1 cellular context compared by ENCODE assay signal in the genomic region with DNA sequence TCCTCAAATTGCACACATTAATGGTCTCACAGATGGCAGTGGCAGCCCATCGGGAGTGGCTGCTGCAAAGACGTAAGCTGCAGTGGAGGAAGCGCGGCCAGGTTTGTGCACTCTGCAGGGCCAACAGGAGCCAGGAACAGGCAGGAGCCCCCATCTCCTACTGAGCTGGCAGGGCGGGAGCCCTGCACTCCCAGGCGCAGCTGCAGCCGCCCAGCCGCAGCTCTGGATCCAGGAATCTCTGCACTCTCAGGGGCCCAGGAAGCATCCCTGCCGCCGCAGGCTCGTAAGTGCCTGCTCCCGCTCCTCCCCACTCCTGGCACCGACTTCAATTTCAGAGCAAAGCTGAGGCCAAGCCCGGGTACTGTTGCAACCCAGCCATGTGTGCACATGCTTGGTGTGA.
TF ChIP-seq lines count a peak whose summit lies in the region.

No MANE protein-coding gene starts in this region.

TF ChIP-seq in K562, 482 proteins besides CTCF, POLR2A, EP300 and RAD21:
- TF ChIP-seq YBX1 (IDR thresholded peaks at IDR 0.05): no peak
- peak; percentile 53 for TF ChIP-seq POLR2G (IDR thresholded peaks at IDR 0.05; ENCODE audit: low read depth, low read length)
- TF ChIP-seq RBM22 (IDR thresholded peaks at IDR 0.05; ENCODE audit: low read depth, low read length, poor library complexity, severe bottlenecking): peak; percentile 23
- TF ChIP-seq ZNF41 (CRISPR knock-in tag; conservative IDR thresholded peaks at IDR 0.05): no peak
- TF ChIP-seq, protein P1, sequence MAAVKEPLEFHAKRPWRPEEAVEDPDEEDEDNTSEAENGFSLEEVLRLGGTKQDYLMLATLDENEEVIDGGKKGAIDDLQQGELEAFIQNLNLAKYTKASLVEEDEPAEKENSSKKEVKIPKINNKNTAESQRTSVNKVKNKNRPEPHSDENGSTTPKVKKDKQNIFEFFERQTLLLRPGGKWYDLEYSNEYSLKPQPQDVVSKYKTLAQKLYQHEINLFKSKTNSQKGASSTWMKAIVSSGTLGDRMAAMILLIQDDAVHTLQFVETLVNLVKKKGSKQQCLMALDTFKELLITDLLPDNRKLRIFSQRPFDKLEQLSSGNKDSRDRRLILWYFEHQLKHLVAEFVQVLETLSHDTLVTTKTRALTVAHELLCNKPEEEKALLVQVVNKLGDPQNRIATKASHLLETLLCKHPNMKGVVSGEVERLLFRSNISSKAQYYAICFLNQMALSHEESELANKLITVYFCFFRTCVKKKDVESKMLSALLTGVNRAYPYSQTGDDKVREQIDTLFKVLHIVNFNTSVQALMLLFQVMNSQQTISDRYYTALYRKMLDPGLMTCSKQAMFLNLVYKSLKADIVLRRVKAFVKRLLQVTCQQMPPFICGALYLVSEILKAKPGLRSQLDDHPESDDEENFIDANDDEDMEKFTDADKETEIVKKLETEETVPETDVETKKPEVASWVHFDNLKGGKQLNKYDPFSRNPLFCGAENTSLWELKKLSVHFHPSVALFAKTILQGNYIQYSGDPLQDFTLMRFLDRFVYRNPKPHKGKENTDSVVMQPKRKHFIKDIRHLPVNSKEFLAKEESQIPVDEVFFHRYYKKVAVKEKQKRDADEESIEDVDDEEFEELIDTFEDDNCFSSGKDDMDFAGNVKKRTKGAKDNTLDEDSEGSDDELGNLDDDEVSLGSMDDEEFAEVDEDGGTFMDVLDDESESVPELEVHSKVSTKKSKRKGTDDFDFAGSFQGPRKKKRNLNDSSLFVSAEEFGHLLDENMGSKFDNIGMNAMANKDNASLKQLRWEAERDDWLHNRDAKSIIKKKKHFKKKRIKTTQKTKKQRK (IDR thresholded peaks at IDR 0.05; ENCODE audit: borderline replicate concordance, low read depth, low read length): no peak
